1 cellular context compared by ENCODE assay signal in genomic region chr17:49498037-49498615, GRCh38.
TF ChIP-seq lines count a peak whose summit lies in the region.

No MANE protein-coding gene starts in this region.

TF ChIP-seq in HepG2, 621 proteins besides CTCF, POLR2A, EP300 and RAD21:
- TF ChIP-seq PHF20 (CRISPR knock-in tag; IDR thresholded peaks at IDR 0.05) (no peak), CBX2 (IDR thresholded peaks at IDR 0.05; ENCODE audit: low read depth, low read length) (0 out of 2 replicates have a peak, but pooled peaks have one; percentile 26), CBX2 (CRISPR knock-in tag; IDR thresholded peaks at IDR 0.05; ENCODE audit: low read depth) (no peak)
